Comparison of ENCODE assay signal across 25 cellular contexts in the genomic region with DNA sequence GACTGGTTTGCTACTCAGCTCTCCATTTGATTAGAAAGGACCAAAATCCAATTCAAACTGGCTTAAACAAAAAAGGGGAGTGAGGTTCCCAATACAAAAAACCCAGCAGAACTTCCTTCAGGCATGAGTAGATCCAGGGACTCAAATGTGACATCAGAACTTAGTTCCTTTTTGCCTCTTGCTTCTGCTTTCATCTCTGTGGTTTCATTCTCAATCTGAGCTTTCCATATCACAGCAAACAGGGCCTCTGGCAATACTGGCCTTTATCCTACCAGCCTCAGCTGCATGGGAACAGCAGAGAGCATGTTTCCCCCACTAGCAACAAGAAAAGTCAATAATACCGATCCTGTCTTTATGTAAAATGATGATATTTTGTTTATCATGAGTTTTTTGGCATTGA. TPM values are rescaled to one million over a fixed set of nuclear protein-coding genes. Genes with fewer than 3 reads are reported as not detected.
A peak's percentile ranks its signal among the peaks of the same experiment; 100 is the strongest.
DNase-seq lines count a peak whose midpoint lies in the region; ATAC-seq and TF ChIP-seq lines count a peak whose summit lies in the region.
"Had no signal": no experiment of that assay in that cellular context is flagged by ENCODE, and none has a peak within 500 bp of the region (broad histone marks: within the 10 kb centered on the region; RNA-seq: fewer than 3 reads in every experiment).

No MANE protein-coding gene starts in this region.

- intact Hi-C loops in activated CD4-positive, alpha-beta T cell treated with anti-CD3 and anti-CD28 coated beads for 36 hours (cut with DNase I, micrococcal nuclease), result loop anchor here (5.0 to 10.0 kb wide), 3 partner anchors 39 to 586 kb away; a partner anchor contains a TSS
- intact Hi-C loops in activated CD4-positive, alpha-beta T cell treated with anti-CD3 and anti-CD28 coated beads, Interleukin-2, amount 10 ng/mL, durations not matched to agents 24 days and 14 days (cut with micrococcal nuclease), result no loop called here
- intact Hi-C loops in PC-9 (cut with micrococcal nuclease; ENCODE audit: unreplicated experiment) (no loop called here), right cardiac atrium (cut with DNase I) (no loop called here)

- no peak for DNase-seq in activated CD4-positive, alpha-beta T cell treated with anti-CD3 and anti-CD28 coated beads for 36 hours
- DNase-seq in activated CD4-positive, alpha-beta T cell treated with anti-CD3 and anti-CD28 coated beads, Interleukin-2, amount 10 ng/mL, durations not matched to agents 24 days and 14 days, result no peak
- no peak for DNase-seq in PC-9
- DNase-seq in stimulated activated naive B cell treated with anti-CD40 and anti-IgM and Interleukin-4, amounts not matched to agents 10 μg/mL and 1 μg/mL and 100 μg/mL, for 72 hours, result peak; percentile 24
- no peak for DNase-seq in GM03348 (ENCODE audit: low spot score)
- no peak for DNase-seq in suprapubic skin (ENCODE audit: low spot score in 2 of 2)
- no peak for DNase-seq in right cardiac atrium
- DNase-seq: activated CD4-positive, alpha-beta T cell treated with anti-CD3 and anti-CD28 coated beads, Interleukin-2, amount 50 U/mL, for 48 hours; activated naive CD4-positive, alpha-beta T cell treated with anti-CD3 and anti-CD28 coated beads, Interleukin-2, amount 50 U/mL, for 16 hours; activated T-cell treated with anti-CD3 and anti-CD28 coated beads, Interleukin-2, amount 50 U/mL, for 24 hours; CD4-positive, alpha-beta T cell; DMS79; HCEC 1CT; hypothalamus; kidney glomerular epithelial cell; MG63; midbrain; NCI-H2081 treated with DMSO at 0.1 percent for 48 hours; NCI-H526 treated with DMSO at 0.1 percent for 48 hours; stimulated activated CD4-positive, alpha-beta T cell treated with anti-CD3 and anti-CD28 coated beads, Interleukin-15, amount 100 ng/mL, for 24 hours; stimulated activated naive CD8-positive, alpha-beta T cell treated with anti-CD3 and anti-CD28 coated beads, Interleukin-15, Interleukin-2, amounts not matched to agents 100 U/mL and 50 U/mL, for 24 hours had no signal

- H3K9me3 Mint-ChIP-seq in activated CD4-positive, alpha-beta T cell treated with anti-CD3 and anti-CD28 coated beads for 36 hours (ENCODE audit: low read depth), result no peaks in the 10 kb centered on the region
- no peaks in the 10 kb centered on the region for H3K9me3 Mint-ChIP-seq in activated CD4-positive, alpha-beta T cell treated with anti-CD3 and anti-CD28 coated beads, Interleukin-2, amount 10 ng/mL, durations not matched to agents 24 days and 14 days
- H3K9me3 Mint-ChIP-seq in stimulated activated naive B cell treated with anti-CD40 and anti-IgM and Interleukin-4, amounts not matched to agents 10 μg/mL and 1 μg/mL and 100 μg/mL, for 72 hours, result no peaks in the 10 kb centered on the region
- H3K9me3 Mint-ChIP-seq: activated T-cell treated with anti-CD3 and anti-CD28 coated beads, Interleukin-2, amount 50 U/mL, for 24 hours; CD4-positive, alpha-beta T cell; neural progenitor cell had no signal

- no peaks in the 10 kb centered on the region for H3K36me3 Mint-ChIP-seq in activated CD4-positive, alpha-beta T cell treated with anti-CD3 and anti-CD28 coated beads for 36 hours (ENCODE audit: low read depth)
- H3K36me3 Mint-ChIP-seq in activated CD4-positive, alpha-beta T cell treated with anti-CD3 and anti-CD28 coated beads, Interleukin-2, amount 10 ng/mL, durations not matched to agents 24 days and 14 days (ENCODE audit: low read depth), result no peaks in the 10 kb centered on the region
- H3K36me3 Mint-ChIP-seq in stimulated activated naive B cell treated with anti-CD40 and anti-IgM and Interleukin-4, amounts not matched to agents 10 μg/mL and 1 μg/mL and 100 μg/mL, for 72 hours, result no peaks in the 10 kb centered on the region
- H3K36me3 Mint-ChIP-seq: neural progenitor cell had no signal

- no peak for TF ChIP-seq EP300 in suprapubic skin (IDR thresholded peaks at IDR 0.05)

- ATAC-seq in activated CD4-positive, alpha-beta T cell treated with anti-CD3 and anti-CD28 coated beads for 36 hours, result peak; percentile 20
- peak; percentile 60 for ATAC-seq in HG03060 (IDR thresholded peaks at IDR 0.05; ENCODE audit: low read depth, unreplicated experiment)
- peak; percentile 92 to 93 for ATAC-seq in stimulated activated naive B cell treated with anti-CD40 and anti-IgM and Interleukin-4, amounts not matched to agents 10 μg/mL and 1 μg/mL and 100 μg/mL, for 72 hours (replicated peaks)
- ATAC-seq in right cardiac atrium, result no peak
- ATAC-seq: HepG2; stimulated activated naive CD8-positive, alpha-beta T cell treated with anti-CD3 and anti-CD28 coated beads, Interleukin-15, Interleukin-2, amounts not matched to agents 100 U/mL and 50 U/mL, for 24 hours had no signal

- 58% methylated on average over 1 of the region's 1 CpG for WGBS in suprapubic skin
- WGBS in right cardiac atrium, result 91% methylated on average over 1 of the region's 1 CpG

- H3K4me1 Mint-ChIP-seq in activated CD4-positive, alpha-beta T cell treated with anti-CD3 and anti-CD28 coated beads for 36 hours, result peaks cover 30% of the 10 kb centered on the region
- H3K4me1 Mint-ChIP-seq in activated CD4-positive, alpha-beta T cell treated with anti-CD3 and anti-CD28 coated beads, Interleukin-2, amount 10 ng/mL, durations not matched to agents 24 days and 14 days, result peaks cover 17% of the 10 kb centered on the region
- H3K4me1 Mint-ChIP-seq in stimulated activated naive B cell treated with anti-CD40 and anti-IgM and Interleukin-4, amounts not matched to agents 10 μg/mL and 1 μg/mL and 100 μg/mL, for 72 hours, result peaks cover 37 to 50% of the 10 kb centered on the region in 2 donors

- H3K27ac Mint-ChIP-seq in activated CD4-positive, alpha-beta T cell treated with anti-CD3 and anti-CD28 coated beads for 36 hours, result no peak overlapping the region
- no peak overlapping the region for H3K27ac Mint-ChIP-seq in activated CD4-positive, alpha-beta T cell treated with anti-CD3 and anti-CD28 coated beads, Interleukin-2, amount 10 ng/mL, durations not matched to agents 24 days and 14 days
- peak overlapping the region; percentile 25 for H3K27ac Mint-ChIP-seq in stimulated activated naive B cell treated with anti-CD40 and anti-IgM and Interleukin-4, amounts not matched to agents 10 μg/mL and 1 μg/mL and 100 μg/mL, for 72 hours
- H3K27ac Mint-ChIP-seq: activated T-cell treated with anti-CD3 and anti-CD28 coated beads, Interleukin-2, amount 50 U/mL, for 24 hours; CD4-positive, alpha-beta T cell; neural progenitor cell had no signal

- H3K4me1 ChIP-seq in PC-9 (replicated peaks; ENCODE audit: insufficient read depth) (peaks cover 18% of the 10 kb centered on the region), suprapubic skin (no peaks in the 10 kb centered on the region), right cardiac atrium (ENCODE audit: control insufficient read depth, insufficient read depth, low read length) (no peaks in the 10 kb centered on the region)
- H3K4me1 ChIP-seq: neural progenitor cell had no signal

- POLR2A ChIA-PET in activated CD4-positive, alpha-beta T cell treated with anti-CD3 and anti-CD28 coated beads for 36 hours (lab: Charles Lee), result no interaction called here
- POLR2A ChIA-PET in PC-9 (lab: Charles Lee; ENCODE audit: unreplicated experiment), result no interaction called here

- no peaks in the 10 kb centered on the region for H4K20me1 ChIP-seq in PC-9 (ENCODE audit: insufficient read depth)

- H3K9me2 ChIP-seq in PC-9 (ENCODE audit: insufficient read depth), result no peaks in the 10 kb centered on the region

- no peak for TF ChIP-seq CTCF in PC-9 (conservative IDR thresholded peaks at IDR 0.05)
- no peak for TF ChIP-seq CTCF in suprapubic skin (IDR thresholded peaks at IDR 0.05)

- H3K36me3 ChIP-seq in PC-9 (ENCODE audit: low read depth) (no peaks in the 10 kb centered on the region), suprapubic skin (no peaks in the 10 kb centered on the region)
- H3K36me3 ChIP-seq: MG63, neural progenitor cell had no signal

- no peak overlapping the region for H3K4me3 ChIP-seq in PC-9
- no peak overlapping the region for H3K4me3 ChIP-seq in suprapubic skin
- no peak overlapping the region for H3K4me3 ChIP-seq in right cardiac atrium (ENCODE audit: low read length)
- H3K4me3 ChIP-seq: MG63, neural progenitor cell had no signal

- H3K79me2 ChIP-seq in PC-9 (ENCODE audit: low read depth), result no peaks in the 10 kb centered on the region

- peaks cover 19% of the 10 kb centered on the region; the same call in 1 of the 2 replicates for H3F3A ChIP-seq in PC-9 (ENCODE audit: insufficient read depth, low read depth)

- peaks cover 10% of the 10 kb centered on the region for H3K27me3 Mint-ChIP-seq in activated CD4-positive, alpha-beta T cell treated with anti-CD3 and anti-CD28 coated beads for 36 hours
- peaks cover 50% of the 10 kb centered on the region for H3K27me3 Mint-ChIP-seq in activated CD4-positive, alpha-beta T cell treated with anti-CD3 and anti-CD28 coated beads, Interleukin-2, amount 10 ng/mL, durations not matched to agents 24 days and 14 days
- peaks cover 14 to 15% of the 10 kb centered on the region in 2 donors for H3K27me3 Mint-ChIP-seq in stimulated activated naive B cell treated with anti-CD40 and anti-IgM and Interleukin-4, amounts not matched to agents 10 μg/mL and 1 μg/mL and 100 μg/mL, for 72 hours

- TF ChIP-seq POLR2A in suprapubic skin (IDR thresholded peaks at IDR 0.05), result no peak

- 0 out of 2 replicates have a peak overlapping the region, but pooled peaks have one; percentile 10 for H2AFZ ChIP-seq in PC-9
- H2AFZ ChIP-seq: neural progenitor cell had no signal

- no peak overlapping the region for H3K4me3 Mint-ChIP-seq in activated CD4-positive, alpha-beta T cell treated with anti-CD3 and anti-CD28 coated beads for 36 hours
- no peak overlapping the region for H3K4me3 Mint-ChIP-seq in activated CD4-positive, alpha-beta T cell treated with anti-CD3 and anti-CD28 coated beads, Interleukin-2, amount 10 ng/mL, durations not matched to agents 24 days and 14 days
- peak overlapping the region in 1 of 2 donors; percentile 30 for H3K4me3 Mint-ChIP-seq in stimulated activated naive B cell treated with anti-CD40 and anti-IgM and Interleukin-4, amounts not matched to agents 10 μg/mL and 1 μg/mL and 100 μg/mL, for 72 hours
- H3K4me3 Mint-ChIP-seq: activated T-cell treated with anti-CD3 and anti-CD28 coated beads, Interleukin-2, amount 50 U/mL, for 24 hours; CD4-positive, alpha-beta T cell; neural progenitor cell had no signal

- H3K27me3 ChIP-seq in PC-9 (ENCODE audit: insufficient read depth, low read depth) (no peaks in the 10 kb centered on the region), suprapubic skin (peaks cover 13% of the 10 kb centered on the region), right cardiac atrium (ENCODE audit: control insufficient read depth, insufficient read depth) (no peaks in the 10 kb centered on the region)

- CTCF ChIA-PET in activated CD4-positive, alpha-beta T cell treated with anti-CD3 and anti-CD28 coated beads for 36 hours (lab: Charles Lee), result interaction anchor here (0.8 to 1.4 kb wide), 4 partner anchors 9 to 388 kb away, joined by 3 to 5 read pairs (median 3); no protein-coding TSS in a partner anchor
- CTCF ChIA-PET in PC-9 (lab: Charles Lee), result interaction anchor here (0.6 to 0.7 kb wide), 2 partner anchors 17 to 208 kb away, joined by 3 to 4 read pairs; no protein-coding TSS in a partner anchor

- H3K9me3 ChIP-seq in PC-9 (ENCODE audit: insufficient read depth, low read depth) (no peaks in the 10 kb centered on the region), suprapubic skin (no peaks in the 10 kb centered on the region), right cardiac atrium (ENCODE audit: control insufficient read depth, low read length) (no peaks in the 10 kb centered on the region)
- H3K9me3 ChIP-seq: MG63 had no signal

- H3K27ac ChIP-seq in PC-9 (no peak overlapping the region), suprapubic skin (no peak overlapping the region), right cardiac atrium (ENCODE audit: low read length) (no peak overlapping the region)
- H3K27ac ChIP-seq: neural progenitor cell had no signal

- BruUV-seq in PC-9 (replicated peaks; lab: Mats Ljungman, UMichigan), result no TSS peak

- no peak overlapping the region for H3K4me2 ChIP-seq in PC-9
- H3K4me2 ChIP-seq: neural progenitor cell had no signal

RNA-seq across cellular contexts. Expression of a gene that starts 28.6 kb away (rescaled TPM):
- total RNA-seq in activated CD4-positive, alpha-beta T cell treated with anti-CD3 and anti-CD28 coated beads for 36 hours, result 100 to 1,000 TPM; 148 to 196 TPM
- 119 and 123 TPM in 2 replicates for total RNA-seq in activated CD4-positive, alpha-beta T cell treated with anti-CD3 and anti-CD28 coated beads, Interleukin-2, amount 10 ng/mL, durations not matched to agents 24 days and 14 days
- total RNA-seq in PC-9 (2021) (106 and 137 TPM in 2 replicates), suprapubic skin (10 to 100 TPM; 25.4 to 42.2 (median 32.8) TPM), right cardiac atrium (10 to 100 TPM; 32.1 to 49.0 (median 41.3) TPM)
- polyA plus RNA-seq in right cardiac atrium, result 18.3 TPM

RNA-seq across cellular contexts. Expression of a gene that starts 39.1 kb away (rescaled TPM):
- 10 to 100 TPM; 63.5 to 76.1 TPM for total RNA-seq in activated CD4-positive, alpha-beta T cell treated with anti-CD3 and anti-CD28 coated beads for 36 hours
- 69.9 and 70.9 TPM in 2 replicates for total RNA-seq in activated CD4-positive, alpha-beta T cell treated with anti-CD3 and anti-CD28 coated beads, Interleukin-2, amount 10 ng/mL, durations not matched to agents 24 days and 14 days
- total RNA-seq in PC-9 (2021), result 76.3 and 84.8 TPM in 2 replicates
- total RNA-seq in suprapubic skin, result 10 to 100 TPM; 16.1 to 26.8 (median 19.5) TPM
- 100 to 1,000 TPM; 109 to 131 (median 121) TPM for total RNA-seq in right cardiac atrium
- 131 TPM for polyA plus RNA-seq in right cardiac atrium

RNA-seq across cellular contexts. Expression of a gene that starts 52.0 kb away (rescaled TPM):
- not detected for total RNA-seq in activated CD4-positive, alpha-beta T cell treated with anti-CD3 and anti-CD28 coated beads for 36 hours
- total RNA-seq in activated CD4-positive, alpha-beta T cell treated with anti-CD3 and anti-CD28 coated beads, Interleukin-2, amount 10 ng/mL, durations not matched to agents 24 days and 14 days, result not detected in 2 replicates
- 0.18 and 0.35 TPM in 2 replicates for total RNA-seq in PC-9 (2021)
- under 1 TPM in 1 of 4 donors, not detected in 3; 0.17 TPM for total RNA-seq in suprapubic skin
- under 1 TPM in 3 of 4 donors, not detected in 1; 0.11 to 0.17 (median 0.12) TPM for total RNA-seq in right cardiac atrium
- polyA plus RNA-seq in right cardiac atrium, result 0.09 TPM
- total RNA-seq: pulmonary artery endothelial cell had no signal

Comparison
In these comparisons a context has a peak if more than half of its experiments do, and no peak if none do; other contexts are left out.
1. intact Hi-C loops: an anchor here in activated CD4-positive, alpha-beta T cell treated with anti-CD3 and anti-CD28 coated beads for 36 hours (5.0 to 10.0 kb wide); none called in activated CD4-positive, alpha-beta T cell treated with anti-CD3 and anti-CD28 coated beads, Interleukin-2, amount 10 ng/mL, durations not matched to agents 24 days and 14 days, PC-9 and right cardiac atrium.
2. ATAC-seq: peak in activated CD4-positive, alpha-beta T cell treated with anti-CD3 and anti-CD28 coated beads for 36 hours (single experiment), HG03060 (single experiment) and stimulated activated naive B cell treated with anti-CD40 and anti-IgM and Interleukin-4, amounts not matched to agents 10 μg/mL and 1 μg/mL and 100 μg/mL, for 72 hours (2 of 2); none in right cardiac atrium (0 of 2).